Comparison of ENCODE assay signal across 22 cellular contexts in genomic region chr6:80676386-80676785, GRCh38.
A peak's percentile ranks its signal among the peaks of the same experiment; 100 is the strongest.
DNase-seq lines count a peak whose midpoint lies in the region; ATAC-seq and TF ChIP-seq lines count a peak whose summit lies in the region.
"Had no signal": no experiment of that assay in that cellular context is flagged by ENCODE, and none has a peak within 500 bp of the region (broad histone marks: within the 10 kb centered on the region; RNA-seq: fewer than 3 reads in every experiment).

No MANE protein-coding gene starts in this region.

- TF ChIP-seq CTCF in foreskin fibroblast (IDR thresholded peaks at IDR 0.05; ENCODE audit: low read depth, low read length) (no peak), lower leg skin (IDR thresholded peaks at IDR 0.05) (no peak)

- H3K4me1 ChIP-seq in ACC112 (ENCODE audit: control insufficient read depth, insufficient read depth, low read length, unreplicated experiment) = peaks cover 9% of the 10 kb centered on the region

- WGBS in lower leg skin, 2 donors = 77 to 88% methylated on average over 3 of the region's 3 CpGs

- TF ChIP-seq POLR2A in lower leg skin (IDR thresholded peaks at IDR 0.05) = no peak

- no peaks in the 10 kb centered on the region for H3K27me3 ChIP-seq in ACC112 (ENCODE audit: insufficient read depth, low read length)
- H3K27me3 ChIP-seq: SJSA1 had no signal

- intact Hi-C loops in lower leg skin (cut with DNase I; ENCODE audit: low total_unique reads) = no loop called here

- H3K4me3 ChIP-seq in ACC112 (ENCODE audit: low read depth, low read length) (no peak overlapping the region), foreskin fibroblast (ENCODE audit: low read depth in 1 of 2, low read length in 2 of 2) (no peak overlapping the region), lower leg skin (ENCODE audit: low read depth, poor library complexity, severe bottlenecking) (no peak overlapping the region)
- H3K4me3 ChIP-seq: GM12878, SJSA1 had no signal

- no peaks in the 10 kb centered on the region for H3K36me3 ChIP-seq in ACC112 (ENCODE audit: insufficient read depth, low read length)
- H3K36me3 ChIP-seq: SJSA1 had no signal

- DNase-seq in HT1080 (ENCODE audit: low read depth) = peak; percentile 52
- peak; percentile 7 for DNase-seq in amniotic epithelial cell (ENCODE audit: low read depth)
- DNase-seq in foreskin fibroblast = peak; percentile 61 to 69
- no peak for DNase-seq in lower leg skin (ENCODE audit: low spot score in 2 of 2)
- DNase-seq in NCI-H2081 treated with DMSO at 0.1 percent for 48 hours (lab: John Stamatoyannopoulos, UW) = no peak
- no peak for DNase-seq in SW480 (ENCODE audit: low spot score)
- DNase-seq: C1 segment of cervical spinal cord; COR-L47; DMS153; MM.1S; NCI-H1105; NCI-H1694; NCI-H446; NCI-H69; NK-92 treated with Interleukin-12 subunit alpha and Interleukin-12 subunit beta, amount 100 ng/mL, for 24 hours; SW 1271 had no signal

- peak overlapping the region; percentile 63 for H2AFZ ChIP-seq in ACC112 (ENCODE audit: low read length, unreplicated experiment)

- no peak for ATAC-seq in GM18870 (IDR thresholded peaks at IDR 0.05; ENCODE audit: unreplicated experiment)
- ATAC-seq: GM12878, HCT116 had no signal

- no peaks in the 10 kb centered on the region for H3K79me2 ChIP-seq in ACC112 (ENCODE audit: control insufficient read depth, insufficient read depth, low read length, unreplicated experiment)

- no peak overlapping the region; the same call in 1 of the 2 replicates for H3K27ac ChIP-seq in ACC112 (ENCODE audit: low read depth, low read length)
- H3K27ac ChIP-seq: KMS-11, SJSA1 had no signal

Comparison
In these comparisons a context has a peak if more than half of its experiments do, and no peak if none do; other contexts are left out.
1. DNase-seq: peak in HT1080 (single experiment), amniotic epithelial cell (single experiment) and foreskin fibroblast (2 of 2); none in lower leg skin (0 of 2), NCI-H2081 treated with DMSO at 0.1 percent for 48 hours (single experiment) and SW480 (single experiment).